ENCODE assay signal across 9 cellular contexts in genomic region chr5:179906294-179906794, GRCh38. TPM values are rescaled to one million over a fixed set of nuclear protein-coding genes. Genes with fewer than 3 reads are reported as not detected.
A peak's percentile ranks its signal among the peaks of the same experiment; 100 is the strongest.
DNase-seq lines count a peak whose midpoint lies in the region; ATAC-seq, FAIRE-seq and TF ChIP-seq lines count a peak whose summit lies in the region.
"Had no signal": no experiment of that assay in that cellular context is flagged by ENCODE, and none has a peak within 500 bp of the region (broad histone marks: within the 10 kb centered on the region; RNA-seq: fewer than 3 reads in every experiment).

No MANE protein-coding gene starts in this region.

- H3K9me3 ChIP-seq in Karpas-422 (ENCODE audit: low read length) (no peaks in the 10 kb centered on the region), WERI-Rb-1 (ENCODE audit: severe bottlenecking) (no peaks in the 10 kb centered on the region)

- POLR2A ChIA-PET in BJ (lab: Charles Lee): no interaction called here
- POLR2A ChIA-PET in naive thymus-derived CD8-positive, alpha-beta T cell (lab: Charles Lee): interaction anchor here (0.8 to 1.3 kb wide), 7 partner anchors 10 to 106 kb away, joined by 3 to 6 read pairs (median 3); partner anchors contain the start of gene MRNIP

- H3K36me3 Mint-ChIP-seq in naive thymus-derived CD8-positive, alpha-beta T cell: peaks cover 0 to 23% (median 0%) of the 10 kb centered on the region in 3 donors

- H3K79me2 ChIP-seq in Karpas-422 (ENCODE audit: low read length): peaks cover 43% of the 10 kb centered on the region

- no peaks in the 10 kb centered on the region for H3K27me3 Mint-ChIP-seq in naive thymus-derived CD8-positive, alpha-beta T cell

- no peak for ATAC-seq in naive thymus-derived CD8-positive, alpha-beta T cell
- no peak for ATAC-seq in GM21723 (IDR thresholded peaks at IDR 0.05; ENCODE audit: unreplicated experiment)

- no peaks in the 10 kb centered on the region for H3K9me2 ChIP-seq in Karpas-422 (replicated peaks; ENCODE audit: insufficient read depth, low read length)

- peak overlapping the region; percentile 82 for H3K4me2 ChIP-seq in Karpas-422 (ENCODE audit: low read depth, low read length, poor library complexity, severe bottlenecking)

- H3K4me1 Mint-ChIP-seq in naive thymus-derived CD8-positive, alpha-beta T cell: peaks cover 10 to 34% (median 28%) of the 10 kb centered on the region in 4 donors

- peak overlapping the region; percentile 79 for H3K4me3 ChIP-seq in BJ (ENCODE audit: low read depth, low read length)
- peak overlapping the region; percentile 71 for H3K4me3 ChIP-seq in Karpas-422 (ENCODE audit: low read length)
- peak overlapping the region; percentile 64 for H3K4me3 ChIP-seq in bronchial epithelial cell (ENCODE audit: low read depth, low read length)
- H3K4me3 ChIP-seq in WERI-Rb-1 (ENCODE audit: low read depth, low read length): no peak overlapping the region

- H4K20me1 ChIP-seq in Karpas-422 (ENCODE audit: insufficient read depth, low read depth, low read length): peaks cover 6% of the 10 kb centered on the region; the same call in 1 of the 2 replicates

- no peak for FAIRE-seq in bronchial epithelial cell (lab: Jason Lieb, UNC)

- TF ChIP-seq CTCF in BJ (IDR thresholded peaks at IDR 0.05; ENCODE audit: insufficient read depth, low read depth, low read length): no peak
- no peak for TF ChIP-seq CTCF in bronchial epithelial cell (IDR thresholded peaks at IDR 0.05; ENCODE audit: insufficient read depth, low read length, severe bottlenecking)
- no peak for TF ChIP-seq CTCF in WERI-Rb-1 (IDR thresholded peaks at IDR 0.05; ENCODE audit: low read depth, low read length)

- no peaks in the 10 kb centered on the region for H3K9me3 Mint-ChIP-seq in naive thymus-derived CD8-positive, alpha-beta T cell

- peaks cover 19% of the 10 kb centered on the region for H3K4me1 ChIP-seq in Karpas-422 (ENCODE audit: low read length)

- H3K4me3 Mint-ChIP-seq in naive thymus-derived CD8-positive, alpha-beta T cell: peak overlapping the region; percentile 76 to 95 (median 88)

- peak overlapping the region; percentile 94 for H3K9ac ChIP-seq in Karpas-422 (ENCODE audit: low read length)

- no peak for DNase-seq in BJ (ENCODE audit: low read depth)
- DNase-seq in Karpas-422: no peak
- DNase-seq in bronchial epithelial cell (ENCODE audit: low read depth): no peak
- DNase-seq in naive thymus-derived CD8-positive, alpha-beta T cell: peak in 3 of 10 donors; percentile 2 to 15 (median 4)
- DNase-seq in iPS-NIHi7 (ENCODE audit: extremely low spot score): no peak
- DNase-seq in dedifferentiated amniotic fluid mesenchymal stem cell (ENCODE audit: extremely low spot score): no peak
- DNase-seq in WERI-Rb-1: no peak
- DNase-seq: SHP77 had no signal

- H3K27ac ChIP-seq in Karpas-422 (ENCODE audit: low read length): peak overlapping the region; percentile 59
- H3K27ac ChIP-seq in WERI-Rb-1: no peak overlapping the region

- H3K27ac Mint-ChIP-seq in naive thymus-derived CD8-positive, alpha-beta T cell: peak overlapping the region in 9 of 10 donors; percentile 14 to 68 (median 53)

- peaks cover 12% of the 10 kb centered on the region for H3K36me3 ChIP-seq in BJ (ENCODE audit: control insufficient read depth, insufficient read depth, low read length)
- peaks cover 5% of the 10 kb centered on the region for H3K36me3 ChIP-seq in Karpas-422 (ENCODE audit: insufficient read depth, low read length)
- peaks cover 21% of the 10 kb centered on the region for H3K36me3 ChIP-seq in bronchial epithelial cell (ENCODE audit: control insufficient read depth, insufficient read depth, low read length)
- no peaks in the 10 kb centered on the region for H3K36me3 ChIP-seq in WERI-Rb-1

- no peak overlapping the region for H2AFZ ChIP-seq in Karpas-422 (ENCODE audit: low read length)

- CTCF ChIA-PET in BJ (lab: Yijun Ruan, JAX): interaction anchor here (0.6 to 2.7 kb wide), 4 partner anchors 17 to 143 kb away, joined by 3 to 9 read pairs (median 3); no protein-coding TSS in a partner anchor

- H3K27me3 ChIP-seq in BJ (ENCODE audit: control insufficient read depth, insufficient read depth, low read length): no peaks in the 10 kb centered on the region
- H3K27me3 ChIP-seq in Karpas-422 (ENCODE audit: low read length): no peaks in the 10 kb centered on the region
- no peaks in the 10 kb centered on the region for H3K27me3 ChIP-seq in bronchial epithelial cell (ENCODE audit: control insufficient read depth, insufficient read depth, low read length)
- no peaks in the 10 kb centered on the region for H3K27me3 ChIP-seq in WERI-Rb-1 (ENCODE audit: insufficient read depth, low read depth, severe bottlenecking)

RNA-seq across cellular contexts. Expression of gene TBC1D9B, which starts 1.4 kb away (rescaled TPM):
- polyA plus RNA-seq in BJ (2011; rRNA removed): 53.2 and 89.0 TPM in 2 replicates
- 59.8 and 60.0 TPM in 2 replicates for polyA minus RNA-seq in BJ (2011; rRNA and poly(A)+ RNA removed)
- total RNA-seq in Karpas-422 (2014; rRNA removed; shearing (Covaris generic); ENCODE audit: low replicate concordance): 66.0 and 106 TPM in 2 replicates
- total RNA-seq in bronchial epithelial cell: 37.6 and 45.2 TPM in 2 replicates
- total RNA-seq in naive thymus-derived CD8-positive, alpha-beta T cell: 10 to 100 TPM; 88.1 to 89.2 TPM
- polyA plus RNA-seq in naive thymus-derived CD8-positive, alpha-beta T cell: 10 to 100 TPM; 11.0 to 40.6 (median 20.8) TPM

RNA-seq across cellular contexts. Expression of gene MRNIP, which starts 47.7 kb away (rescaled TPM):
- 12.6 and 14.1 TPM in 2 replicates for polyA plus RNA-seq in BJ (2011; rRNA removed)
- 3.7 and 9.5 TPM in 2 replicates for polyA minus RNA-seq in BJ (2011; rRNA and poly(A)+ RNA removed)
- total RNA-seq in Karpas-422 (2014; rRNA removed; shearing (Covaris generic); ENCODE audit: low replicate concordance): 33.6 and 55.7 TPM in 2 replicates
- total RNA-seq in bronchial epithelial cell: 10.6 and 11.8 TPM in 2 replicates
- total RNA-seq in naive thymus-derived CD8-positive, alpha-beta T cell: 100 to 1,000 TPM; 119 to 122 TPM
- polyA plus RNA-seq in naive thymus-derived CD8-positive, alpha-beta T cell: 10 to 100 TPM; 13.6 to 18.5 (median 15.5) TPM
